8 cellular contexts compared by ENCODE assay signal in the genomic region with DNA sequence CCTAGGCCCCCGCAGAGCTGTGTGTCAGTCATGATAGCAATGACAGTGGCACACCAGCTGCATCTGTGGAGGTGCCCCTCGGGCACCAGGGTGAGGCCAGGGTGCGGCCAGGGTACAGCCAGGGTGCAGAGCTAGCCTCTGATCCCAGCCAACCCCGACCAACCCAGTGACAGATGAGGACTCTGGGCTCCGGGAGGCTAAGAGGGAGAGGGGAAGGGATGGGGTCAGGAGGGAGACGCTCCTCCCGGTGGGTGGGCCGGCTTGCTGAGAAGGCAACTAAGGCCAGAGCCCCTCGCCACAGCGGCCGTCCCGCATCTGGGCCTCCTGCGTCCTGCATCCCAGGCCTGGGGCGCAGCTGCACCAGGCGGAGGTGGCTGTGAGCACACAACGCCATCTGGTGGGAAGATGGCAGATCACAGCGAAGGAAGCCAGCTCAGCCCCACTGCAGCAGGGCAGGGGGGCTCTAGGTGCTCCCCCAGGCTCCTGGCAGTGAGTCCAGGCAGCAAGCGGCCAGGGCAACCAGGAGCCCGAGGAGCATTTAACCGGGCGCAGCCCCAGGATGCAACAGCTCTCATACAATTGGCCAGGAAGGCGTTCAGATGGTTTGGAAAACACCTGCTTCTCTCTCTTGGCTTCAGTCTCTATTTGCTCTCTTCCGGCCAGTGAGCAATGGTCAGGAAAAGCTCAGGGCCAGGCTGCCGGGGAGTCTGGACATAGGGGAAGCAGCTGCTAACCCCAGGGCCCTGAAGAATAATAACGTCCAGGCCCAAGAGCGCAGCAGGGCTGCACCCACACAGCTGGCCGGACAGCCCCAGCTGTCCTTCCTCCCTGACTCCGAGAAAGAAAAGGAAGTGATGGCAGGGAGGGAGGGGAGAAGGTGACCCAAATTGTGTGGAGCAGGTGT.
DNase-seq lines count a peak whose midpoint lies in the region; FAIRE-seq and TF ChIP-seq lines count a peak whose summit lies in the region.

No MANE protein-coding gene starts in this region.

- H3K27me3 ChIP-seq in BJ (ENCODE audit: control insufficient read depth, insufficient read depth, low read length), result no peaks in the 10 kb centered on the region

- CTCF ChIA-PET in BJ (lab: Yijun Ruan, JAX), result interaction anchor here (0.6 to 1.8 kb wide), 13 partner anchors 9 to 1996 kb away, joined by 3 to 24 read pairs (median 3); no protein-coding TSS in a partner anchor

- no peak for DNase-seq in BJ (ENCODE audit: low read depth)
- peak; percentile 75 for DNase-seq in GM19239 (ENCODE audit: insufficient read length, low spot score)
- DNase-seq in NCI-H510A treated with DMSO at 0.1 percent for 48 hours (lab: John Stamatoyannopoulos, UW), result peak; percentile 2
- peak in 43 of 58 donors; percentile 3 to 62 (median 28) for DNase-seq in anterior cingulate cortex (lab: John Stamatoyannopoulos, UW)
- DNase-seq in hepatic stellate cell (ENCODE audit: low spot score), result peak; percentile 87
- peak; percentile 45 for DNase-seq in stimulated activated CD4-positive, alpha-beta T cell treated with anti-CD3 and anti-CD28 coated beads, Interleukin-15, amount 100 ng/mL, for 24 hours
- DNase-seq in mucosa of gallbladder (ENCODE audit: low spot score), result no peak
- DNase-seq in NOMO-1 treated with DMSO at 0.1 percent for 48 hours (lab: John Stamatoyannopoulos, UW; ENCODE audit: unreplicated experiment), result no peak

- no peaks in the 10 kb centered on the region for H3K36me3 ChIP-seq in BJ (ENCODE audit: control insufficient read depth, insufficient read depth, low read length)

- no peak for FAIRE-seq in GM19239 (lab: Jason Lieb, UNC)

- no peak overlapping the region for H3K4me3 ChIP-seq in BJ (ENCODE audit: low read depth, low read length)

- peak; percentile 86 for TF ChIP-seq CTCF in BJ (IDR thresholded peaks at IDR 0.05; ENCODE audit: insufficient read depth, low read depth, low read length)

- POLR2A ChIA-PET in BJ (lab: Charles Lee), result no interaction called here

Comparison
In these comparisons a context has a peak if more than half of its experiments do, and no peak if none do; other contexts are left out.
1. DNase-seq: peak in GM19239 (single experiment), NCI-H510A treated with DMSO at 0.1 percent for 48 hours (single experiment), anterior cingulate cortex (43 of 58), hepatic stellate cell (single experiment) and stimulated activated CD4-positive, alpha-beta T cell treated with anti-CD3 and anti-CD28 coated beads, Interleukin-15, amount 100 ng/mL, for 24 hours (single experiment); none in BJ (single experiment), mucosa of gallbladder (single experiment) and NOMO-1 treated with DMSO at 0.1 percent for 48 hours (single experiment).